In the genomic region with DNA sequence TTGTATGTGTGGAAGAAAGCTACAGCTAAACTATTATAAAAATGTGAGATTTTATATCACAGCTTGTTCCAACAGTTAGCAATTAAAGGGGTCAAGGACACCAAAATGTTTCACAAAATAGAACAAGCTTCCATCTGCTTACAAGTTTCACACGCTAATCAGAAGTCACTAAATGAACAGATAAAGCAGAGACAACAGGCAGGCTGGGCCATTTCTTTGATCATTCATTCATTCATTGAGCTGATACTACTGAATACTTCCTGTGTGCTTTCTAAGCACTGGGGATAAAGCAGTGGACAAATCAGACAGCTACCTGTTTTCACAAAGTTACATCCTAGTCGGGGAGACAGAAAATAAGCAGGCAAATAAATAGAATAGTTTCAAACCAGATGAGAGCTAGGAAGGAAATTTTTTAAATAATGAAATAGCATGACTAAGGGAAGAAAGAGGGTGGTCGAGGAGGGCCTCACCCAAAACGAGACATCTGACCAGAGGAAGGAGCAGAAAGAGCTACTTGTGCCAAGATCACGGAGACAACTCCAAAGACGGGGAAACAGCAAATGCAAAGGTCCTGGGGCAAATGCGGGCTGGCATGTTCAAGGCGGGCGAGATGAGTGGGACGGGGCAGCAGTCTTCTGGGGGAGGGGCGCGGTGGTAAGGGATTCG, we compare ENCODE assay signal across 8 cellular contexts. TPM values are rescaled to one million over a fixed set of nuclear protein-coding genes. Genes with fewer than 3 reads are reported as not detected.
DNase-seq lines count a peak whose midpoint lies in the region; ATAC-seq and TF ChIP-seq lines count a peak whose summit lies in the region.

No MANE protein-coding gene starts in this region.

- peaks cover 2% of the 10 kb centered on the region; the same call in 1 of the 2 replicates for H3K4me1 ChIP-seq in SJCRH30
- peaks cover 4% of the 10 kb centered on the region for H3K4me1 ChIP-seq in fibroblast of lung (ENCODE audit: control insufficient read depth, extremely low read depth, insufficient read depth, low read length)
- H3K4me1 ChIP-seq in rectal smooth muscle tissue (ENCODE audit: control insufficient read depth, insufficient read depth, low read length), result no peaks in the 10 kb centered on the region

- no peak for TF ChIP-seq CTCF in fibroblast of lung (conservative IDR thresholded peaks at IDR 0.05 in 1 of 2, IDR thresholded peaks at IDR 0.05 in 1 of 2; ENCODE audit: low read depth in 1 of 2, low read length in 2 of 2)

- ATAC-seq in HG02571 (IDR thresholded peaks at IDR 0.05; ENCODE audit: unreplicated experiment), result no peak

- DNase-seq in SJCRH30, result no peak
- DNase-seq in fibroblast of lung (ENCODE audit: low read depth in 2 of 2), result no peak
- DNase-seq in KG1 (lab: John Stamatoyannopoulos, UW), result no peak
- DNase-seq in central memory CD4-positive, alpha-beta T cell, result no peak
- no peak for DNase-seq in dermis blood vessel endothelial cell

- H3K79me2 ChIP-seq in fibroblast of lung (ENCODE audit: control insufficient read depth, insufficient read depth, low read length), result peaks cover 12% of the 10 kb centered on the region

- H3K27me3 ChIP-seq in SJCRH30 (no peaks in the 10 kb centered on the region), fibroblast of lung (ENCODE audit: control insufficient read depth, insufficient read depth, low read length) (no peaks in the 10 kb centered on the region), rectal smooth muscle tissue (ENCODE audit: control insufficient read depth, insufficient read depth, low read length) (no peaks in the 10 kb centered on the region)

- H3K9ac ChIP-seq in fibroblast of lung (ENCODE audit: insufficient read depth, low read length), result no peak overlapping the region
- H3K9ac ChIP-seq in rectal smooth muscle tissue (ENCODE audit: low read length), result no peak overlapping the region

- peak overlapping the region; percentile 95 for H3K4me3 ChIP-seq in GM08714 (ENCODE audit: low read length)
- H3K4me3 ChIP-seq in SJCRH30, result peak overlapping the region; percentile 94
- H3K4me3 ChIP-seq in fibroblast of lung (replicated peaks in 1 of 4; ENCODE audit: control extremely low read depth in 1 of 4, insufficient read depth in 1 of 4, low read depth in 3 of 4, low read length in 4 of 4), result peak overlapping the region in 3 of 4 experiments; percentile 73 to 81 (median 74)
- peak overlapping the region; percentile 85 for H3K4me3 ChIP-seq in rectal smooth muscle tissue (ENCODE audit: low read length)

- no peaks in the 10 kb centered on the region for H4K20me1 ChIP-seq in fibroblast of lung (ENCODE audit: control insufficient read depth, extremely low read depth, insufficient read depth, low read length)

- H3K27ac ChIP-seq in SJCRH30 (no peak overlapping the region), fibroblast of lung (ENCODE audit: insufficient read depth, low read length) (no peak overlapping the region), rectal smooth muscle tissue (ENCODE audit: low read depth, low read length) (no peak overlapping the region)

- H2AFZ ChIP-seq in fibroblast of lung (ENCODE audit: low read length), result no peak overlapping the region

- peak overlapping the region; percentile 67 for H3K4me2 ChIP-seq in fibroblast of lung (ENCODE audit: extremely low read depth, insufficient read depth, low read length)

- H3K36me3 ChIP-seq in SJCRH30 (peaks cover 13% of the 10 kb centered on the region), fibroblast of lung (ENCODE audit: control insufficient read depth, insufficient read depth, low read length) (no peaks in the 10 kb centered on the region), rectal smooth muscle tissue (ENCODE audit: control insufficient read depth, insufficient read depth, low read length) (peaks cover 2% of the 10 kb centered on the region)

- H3K9me3 ChIP-seq in SJCRH30 (replicated peaks) (peaks cover 7% of the 10 kb centered on the region), fibroblast of lung (ENCODE audit: control insufficient read depth, insufficient read depth, low read depth, low read length) (no peaks in the 10 kb centered on the region)

RNA-seq across cellular contexts. Expression of gene MAPK9, which starts 1.2 kb away (rescaled TPM):
- 44.5 and 46.6 TPM in 2 replicates for total RNA-seq in SJCRH30 (2014; rRNA removed; shearing (Covaris generic))
- total RNA-seq in fibroblast of lung (24.7 and 27.6 TPM in 2 replicates), dermis blood vessel endothelial cell (27.4 and 28.5 TPM in 2 replicates)
- polyA plus RNA-seq in fibroblast of lung, result 36.8 and 43.1 TPM in 2 replicates
- polyA plus RNA-seq in fibroblast of lung (2012), result 17.3 and 20.8 TPM in 2 replicates
- 11.3 and 25.7 TPM in 2 replicates for polyA minus RNA-seq in fibroblast of lung (ENCODE audit: low replicate concordance)
